Comparison of ENCODE assay signal across 1 cellular context in the genomic region with DNA sequence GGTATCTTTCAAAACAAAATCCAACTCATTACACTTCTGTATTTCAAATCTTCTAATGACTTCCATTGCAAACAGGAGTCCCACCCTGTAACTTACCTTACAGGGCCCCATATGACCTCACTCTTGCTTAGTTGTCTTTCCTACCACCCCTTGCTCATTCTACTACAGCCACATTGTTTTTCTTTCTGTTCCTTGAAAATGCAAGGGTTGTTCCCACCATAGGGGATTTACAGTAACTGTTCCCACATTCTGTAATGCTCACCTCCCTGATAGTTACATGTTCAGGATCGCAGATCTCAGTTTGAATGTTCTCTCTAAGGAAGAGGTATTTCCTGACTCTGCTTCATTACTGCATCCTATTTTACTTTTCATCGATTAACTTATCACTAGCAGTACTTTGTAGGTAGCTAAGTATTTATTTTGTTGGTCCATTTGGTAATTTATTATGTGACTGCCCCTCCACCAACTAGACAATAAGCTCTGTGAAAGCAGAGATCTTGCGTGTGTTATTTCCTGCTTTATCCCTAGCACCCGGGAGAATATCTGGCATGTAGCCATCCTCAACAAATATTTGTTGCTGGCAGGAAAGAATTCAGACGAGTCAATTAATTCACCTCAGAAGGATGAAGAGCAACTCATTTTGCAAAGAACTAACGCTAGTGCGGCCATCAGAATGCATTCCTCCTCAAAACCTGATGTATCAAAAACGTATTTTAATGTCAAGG.
TF ChIP-seq lines count a peak whose summit lies in the region.

No MANE protein-coding gene starts in this region.

TF ChIP-seq in HepG2, 621 proteins besides CTCF, POLR2A, EP300 and RAD21 (continued from another document):
- TF ChIP-seq, protein P1, sequence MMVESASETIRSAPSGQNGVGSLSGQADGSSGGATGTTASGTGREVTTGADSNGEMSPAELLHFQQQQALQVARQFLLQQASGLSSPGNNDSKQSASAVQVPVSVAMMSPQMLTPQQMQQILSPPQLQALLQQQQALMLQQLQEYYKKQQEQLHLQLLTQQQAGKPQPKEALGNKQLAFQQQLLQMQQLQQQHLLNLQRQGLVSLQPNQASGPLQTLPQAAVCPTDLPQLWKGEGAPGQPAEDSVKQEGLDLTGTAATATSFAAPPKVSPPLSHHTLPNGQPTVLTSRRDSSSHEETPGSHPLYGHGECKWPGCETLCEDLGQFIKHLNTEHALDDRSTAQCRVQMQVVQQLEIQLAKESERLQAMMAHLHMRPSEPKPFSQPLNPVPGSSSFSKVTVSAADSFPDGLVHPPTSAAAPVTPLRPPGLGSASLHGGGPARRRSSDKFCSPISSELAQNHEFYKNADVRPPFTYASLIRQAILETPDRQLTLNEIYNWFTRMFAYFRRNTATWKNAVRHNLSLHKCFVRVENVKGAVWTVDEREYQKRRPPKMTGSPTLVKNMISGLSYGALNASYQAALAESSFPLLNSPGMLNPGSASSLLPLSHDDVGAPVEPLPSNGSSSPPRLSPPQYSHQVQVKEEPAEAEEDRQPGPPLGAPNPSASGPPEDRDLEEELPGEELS (CRISPR knock-in tag; IDR thresholded peaks at IDR 0.05): 0 out of 2 replicates have a peak, but pooled peaks have one; percentile 30
- TF ChIP-seq, protein P2, sequence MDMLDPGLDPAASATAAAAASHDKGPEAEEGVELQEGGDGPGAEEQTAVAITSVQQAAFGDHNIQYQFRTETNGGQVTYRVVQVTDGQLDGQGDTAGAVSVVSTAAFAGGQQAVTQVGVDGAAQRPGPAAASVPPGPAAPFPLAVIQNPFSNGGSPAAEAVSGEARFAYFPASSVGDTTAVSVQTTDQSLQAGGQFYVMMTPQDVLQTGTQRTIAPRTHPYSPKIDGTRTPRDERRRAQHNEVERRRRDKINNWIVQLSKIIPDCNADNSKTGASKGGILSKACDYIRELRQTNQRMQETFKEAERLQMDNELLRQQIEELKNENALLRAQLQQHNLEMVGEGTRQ (IDR thresholded peaks at IDR 0.05; ENCODE audit: low read depth, low read length): no peak
- TF ChIP-seq, protein P2 (CRISPR knock-in tag; IDR thresholded peaks at IDR 0.05; ENCODE audit: borderline replicate concordance): no peak
- no peak for TF ChIP-seq CBX2 (IDR thresholded peaks at IDR 0.05; ENCODE audit: low read depth, low read length)
- TF ChIP-seq CBX2 (CRISPR knock-in tag; IDR thresholded peaks at IDR 0.05; ENCODE audit: low read depth): no peak
- TF ChIP-seq ZNF768 (CRISPR knock-in tag; IDR thresholded peaks at IDR 0.05): no peak
- TF ChIP-seq NFATC3 (CRISPR knock-in tag; IDR thresholded peaks at IDR 0.05): no peak
- TF ChIP-seq SOX5 (CRISPR knock-in tag; IDR thresholded peaks at IDR 0.05; ENCODE audit: borderline replicate concordance): peak; percentile 36; the same call in 1 of the 2 replicates
- no peak for TF ChIP-seq ZBTB21 (CRISPR knock-in tag; IDR thresholded peaks at IDR 0.05)
- TF ChIP-seq SNAPC4 (CRISPR knock-in tag; IDR thresholded peaks at IDR 0.05): no peak
- no peak for TF ChIP-seq SOX13 (IDR thresholded peaks at IDR 0.05)
- peak in 1 of 2 experiments; percentile 44; a peak in 1 of 4 replicates for TF ChIP-seq SOX13 (CRISPR knock-in tag; conservative IDR thresholded peaks at IDR 0.05 in 1 of 2, IDR thresholded peaks at IDR 0.05 in 1 of 2)
- TF ChIP-seq SIN3B (IDR thresholded peaks at IDR 0.05; ENCODE audit: low read length): no peak
- no peak for TF ChIP-seq ZBTB40 (IDR thresholded peaks at IDR 0.05)
- TF ChIP-seq ZBTB40 (CRISPR knock-in tag; IDR thresholded peaks at IDR 0.05): no peak
- no peak for TF ChIP-seq IKZF4 (CRISPR knock-in tag; IDR thresholded peaks at IDR 0.05; ENCODE audit: borderline replicate concordance, low read depth, not compliant biosample characterization)
- no peak for TF ChIP-seq XRCC5 (optimal IDR thresholded peaks at IDR 0.05; ENCODE audit: low read length)
- no peak for TF ChIP-seq ELF1 (CRISPR knock-in tag; IDR thresholded peaks at IDR 0.05)
- no peak for TF ChIP-seq SNAI1 (CRISPR knock-in tag; IDR thresholded peaks at IDR 0.05; ENCODE audit: borderline replicate concordance)
- TF ChIP-seq ERF (CRISPR knock-in tag; IDR thresholded peaks at IDR 0.05): no peak
- no peak for TF ChIP-seq BRCA1 (CRISPR knock-in tag; IDR thresholded peaks at IDR 0.05)
- no peak for TF ChIP-seq SRSF4 (IDR thresholded peaks at IDR 0.05; ENCODE audit: low read depth, low read length, poor library complexity, severe bottlenecking)
- no peak for TF ChIP-seq ZNF446 (CRISPR knock-in tag; IDR thresholded peaks at IDR 0.05)
- no peak for TF ChIP-seq ZBTB7B (CRISPR knock-in tag; IDR thresholded peaks at IDR 0.05)
- TF ChIP-seq ETV5 (CRISPR knock-in tag; IDR thresholded peaks at IDR 0.05; ENCODE audit: borderline replicate concordance): peak; percentile 43; the same call in 1 of the 2 replicates
- 0 out of 2 replicates have a peak, but pooled peaks have one; percentile 20 for TF ChIP-seq GATAD2A (CRISPR knock-in tag; IDR thresholded peaks at IDR 0.05)
- no peak for TF ChIP-seq ZNF616 (CRISPR knock-in tag; IDR thresholded peaks at IDR 0.05; ENCODE audit: low read depth)
- TF ChIP-seq, protein P3, sequence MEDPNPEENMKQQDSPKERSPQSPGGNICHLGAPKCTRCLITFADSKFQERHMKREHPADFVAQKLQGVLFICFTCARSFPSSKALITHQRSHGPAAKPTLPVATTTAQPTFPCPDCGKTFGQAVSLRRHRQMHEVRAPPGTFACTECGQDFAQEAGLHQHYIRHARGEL (CRISPR knock-in tag; IDR thresholded peaks at IDR 0.05): no peak
- TF ChIP-seq ZNF639 (CRISPR knock-in tag; conservative IDR thresholded peaks at IDR 0.05): no peak
